Comparison of ENCODE assay signal across 8 cellular contexts in the genomic region with DNA sequence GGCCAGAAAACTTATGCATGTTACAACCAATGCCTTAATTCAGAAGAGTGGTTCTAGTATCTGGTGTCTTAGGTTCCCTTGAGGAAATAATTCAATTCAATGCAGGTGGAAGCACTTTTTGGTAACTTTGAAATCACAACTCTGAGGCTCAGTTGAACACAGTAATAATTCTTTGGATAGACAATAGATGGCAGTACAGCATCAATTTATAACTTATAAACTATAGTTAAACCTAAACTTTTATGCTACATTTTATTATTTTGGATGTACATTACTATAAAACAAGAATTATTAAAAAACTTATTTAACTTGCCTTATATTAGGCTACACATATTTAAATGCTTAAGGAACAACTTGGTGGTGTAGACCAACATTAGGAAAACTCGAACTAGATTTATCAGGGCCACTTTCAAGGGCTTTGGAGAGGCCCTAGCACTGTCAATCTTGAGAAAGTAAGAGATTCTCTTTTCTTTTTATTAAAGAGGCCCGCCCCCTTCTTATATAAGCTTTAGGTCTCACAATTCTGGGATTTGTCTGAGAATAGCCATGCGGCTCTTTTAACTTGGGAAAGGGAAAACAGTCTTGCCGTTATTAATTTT.
DNase-seq lines count a peak whose midpoint lies in the region; ATAC-seq and TF ChIP-seq lines count a peak whose summit lies in the region.

No MANE protein-coding gene starts in this region.

- no peaks in the 10 kb centered on the region for H3K27me3 ChIP-seq in BLaER1
- H3K27me3 ChIP-seq in liver (ENCODE audit: control insufficient read depth in 4 of 4, insufficient read depth in 4 of 4, low read length in 3 of 4), result peaks cover 0 to 3% (median 0%) of the 10 kb centered on the region in 4 donors

- H3K27ac ChIP-seq in BLaER1, result no peak overlapping the region
- peak overlapping the region; percentile 93 for H3K27ac ChIP-seq in VCaP
- no peak overlapping the region for H3K27ac ChIP-seq in liver (ENCODE audit: low read depth in 1 of 2, low read length in 2 of 2)

- H3K36me3 ChIP-seq in BLaER1, result no peaks in the 10 kb centered on the region
- H3K36me3 ChIP-seq in liver (ENCODE audit: control insufficient read depth in 4 of 4, insufficient read depth in 3 of 4, low read depth in 1 of 4, low read length in 3 of 4), result no peaks in the 10 kb centered on the region

- no peak overlapping the region for H3K9ac ChIP-seq in BLaER1
- no peak overlapping the region for H3K9ac ChIP-seq in liver (ENCODE audit: low read depth in 1 of 2, low read length in 2 of 2)

- no peak for ATAC-seq in HG03196 (IDR thresholded peaks at IDR 0.05; ENCODE audit: unreplicated experiment)
- ATAC-seq in HG03457 (IDR thresholded peaks at IDR 0.05; ENCODE audit: unreplicated experiment), result no peak

- peak; percentile 64 for DNase-seq in HT-29 (ENCODE audit: low spot score)
- no peak for DNase-seq in GDM1 (lab: John Stamatoyannopoulos, UW)
- DNase-seq in occipital lobe (lab: John Stamatoyannopoulos, UW), result no peak

- H3K4me3 ChIP-seq in BLaER1 (no peak overlapping the region), liver (ENCODE audit: low read depth in 1 of 3, low read length in 3 of 3) (no peak overlapping the region)

- 58% methylated on average over 4 of the region's 4 CpGs for WGBS in liver

- no peaks in the 10 kb centered on the region for H4K20me1 ChIP-seq in BLaER1

- 0 out of 2 replicates have a peak overlapping the region, but pooled peaks have one; percentile 15 for H3K4me2 ChIP-seq in BLaER1

- TF ChIP-seq CTCF in VCaP (conservative IDR thresholded peaks at IDR 0.05) (peak; percentile 69), liver (IDR thresholded peaks at IDR 0.05; ENCODE audit: low read depth, low read length, missing input control) (peak; percentile 50)

- H3K4me1 ChIP-seq in BLaER1 (peaks cover 38% of the 10 kb centered on the region), liver (ENCODE audit: control insufficient read depth in 4 of 4, insufficient read depth in 4 of 4, low read length in 3 of 4) (peaks cover 0 to 12% (median 6%) of the 10 kb centered on the region in 4 donors)

- H3K9me3 ChIP-seq in BLaER1 (no peaks in the 10 kb centered on the region), liver (ENCODE audit: control insufficient read depth in 4 of 4, low read length in 3 of 4) (no peaks in the 10 kb centered on the region)

- peak; percentile 72 to 73 for TF ChIP-seq RAD21 in liver (IDR thresholded peaks at IDR 0.05)

TF ChIP-seq in liver, 16 proteins besides CTCF, POLR2A, EP300 and RAD21:
- TF ChIP-seq NR2F2 (IDR thresholded peaks at IDR 0.05) (no peak), GABPA (IDR thresholded peaks at IDR 0.05 in 1 of 2, conservative IDR thresholded peaks at IDR 0.05 in 1 of 2) (no peak), YY1 (IDR thresholded peaks at IDR 0.05) (no peak), MAX (IDR thresholded peaks at IDR 0.05) (no peak), SP1 (IDR thresholded peaks at IDR 0.05) (no peak), JUND (IDR thresholded peaks at IDR 0.05) (no peak), FOXA2 (IDR thresholded peaks at IDR 0.05) (no peak), RXRA (IDR thresholded peaks at IDR 0.05) (no peak), HNF4G (IDR thresholded peaks at IDR 0.05) (no peak), ATF3 (IDR thresholded peaks at IDR 0.05) (no peak), ZBTB33 (IDR thresholded peaks at IDR 0.05) (no peak), FOXA1 (IDR thresholded peaks at IDR 0.05) (no peak), EGR1 (IDR thresholded peaks at IDR 0.05; ENCODE audit: low read depth in 2 of 2) (no peak), REST (IDR thresholded peaks at IDR 0.05) (no peak), TAF1 (conservative IDR thresholded peaks at IDR 0.05) (no peak), HNF4A (conservative IDR thresholded peaks at IDR 0.05) (no peak)
